ENCODE assay signal across 22 cellular contexts in genomic region chr1:39590546-39590945, GRCh38. TPM values are rescaled to one million over a fixed set of nuclear protein-coding genes. Genes with fewer than 3 reads are reported as not detected.
DNase-seq lines count a peak whose midpoint lies in the region; TF ChIP-seq lines count a peak whose summit lies in the region.
"Had no signal": no experiment of that assay in that cellular context is flagged by ENCODE, and none has a peak within 500 bp of the region (broad histone marks: within the 10 kb centered on the region; RNA-seq: fewer than 3 reads in every experiment).

No MANE protein-coding gene starts in this region.

- DNase-seq in GM03348 (ENCODE audit: low spot score) (peak; percentile 33), NCI-H226 (peak; percentile 24), choroid plexus epithelial cell (ENCODE audit: low read depth) (peak; percentile 51), posterior vena cava (ENCODE audit: low spot score) (peak; percentile 46), ecto neural progenitor cell (ENCODE audit: low spot score) (no peak), Kasumi-1 (lab: John Stamatoyannopoulos, UW) (no peak), NCI-H1930 (lab: John Stamatoyannopoulos, UW) (no peak)
- DNase-seq: activated CD4-positive, alpha-beta memory T cell treated with anti-CD3 and anti-CD28 coated beads, Interleukin-2, amount 10 ng/mL, durations not matched to agents 7 days and 5 days; activated gamma-delta T cell; activated T-cell treated with anti-CD3 and anti-CD28 coated beads for 4 hours; AML-193; CD8-positive, alpha-beta memory T cell; dorsolateral prefrontal cortex; foreskin melanocyte; GOT3; kidney glomerular epithelial cell; NCI-H187; SHP77; spleen; stimulated activated CD4-positive, alpha-beta T cell treated with anti-CD3 and anti-CD28 coated beads, Interleukin-4, amount 100 ng/mL, for 24 hours; stimulated activated naive CD4-positive, alpha-beta T cell treated with Interleukin-2 at 50 U/mL for 16 hours had no signal

- no peak for TF ChIP-seq CTCF in choroid plexus epithelial cell (conservative IDR thresholded peaks at IDR 0.05; ENCODE audit: low read depth, low read length)

- H3K4me3 ChIP-seq in choroid plexus epithelial cell (ENCODE audit: low read depth, low read length), result no peak overlapping the region
- H3K4me3 ChIP-seq: dorsolateral prefrontal cortex, spleen had no signal

- intact Hi-C loops in posterior vena cava (cut with DNase I), result loop anchor here in 1 of 2 donors (5.0 kb wide), 1 partner anchor 1983 kb away; no protein-coding TSS in a partner anchor

RNA-seq across cellular contexts. Expression of gene PABPC4, which starts 14.0 kb away (rescaled TPM):
- total RNA-seq in posterior vena cava, result 100 to 1,000 TPM; 156 to 198 TPM

RNA-seq across cellular contexts. Expression of gene HEYL, which starts 48.9 kb away (rescaled TPM):
- 10 to 100 TPM; 25.2 to 47.1 TPM for total RNA-seq in posterior vena cava
- total RNA-seq: activated CD4-positive, alpha-beta memory T cell treated with anti-CD3 and anti-CD28 coated beads, Interleukin-2, amount 10 ng/mL, durations not matched to agents 7 days and 5 days; lung microvascular endothelial cell had no signal

Comparison
In these comparisons a context has a peak if more than half of its experiments do, and no peak if none do; other contexts are left out.
1. DNase-seq: peak in GM03348 (single experiment), NCI-H226 (single experiment), choroid plexus epithelial cell (single experiment) and posterior vena cava (single experiment); none in ecto neural progenitor cell (single experiment), Kasumi-1 (0 of 2) and NCI-H1930 (0 of 2).